In the genomic region with DNA sequence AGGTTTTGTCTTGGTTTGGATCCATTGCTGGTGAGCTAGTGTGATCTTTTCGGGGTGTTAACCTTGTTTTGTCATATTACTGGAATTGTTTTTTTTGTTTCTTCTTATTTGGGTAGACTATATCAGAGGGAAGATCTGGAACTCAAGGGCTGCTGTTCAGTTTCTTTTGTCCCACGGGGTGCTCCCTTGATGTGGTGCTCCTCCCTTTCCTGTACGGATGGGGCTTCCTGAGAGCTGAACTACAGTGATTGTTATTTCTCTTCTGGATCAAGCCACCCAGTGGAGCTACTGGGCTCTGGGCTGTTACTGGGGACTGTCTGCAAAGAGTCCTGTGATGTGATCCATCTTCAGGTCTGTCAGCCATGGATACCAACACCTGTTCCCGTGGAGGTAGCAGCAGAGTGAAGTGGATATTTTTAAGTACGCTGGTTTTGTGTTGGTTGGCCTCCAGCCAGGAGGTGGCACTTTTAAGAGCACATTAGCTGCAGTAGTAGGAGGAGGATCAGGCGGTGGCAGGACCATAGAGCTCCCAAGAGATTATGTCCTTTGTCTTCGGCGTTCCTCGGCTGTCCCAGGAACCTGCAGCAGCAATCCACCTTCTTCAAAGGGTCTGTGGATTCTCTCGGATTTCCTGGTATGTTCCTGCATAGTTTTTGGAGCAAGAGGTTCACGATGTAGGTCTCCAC, we compare ENCODE assay signal across 17 cellular contexts. TPM values are rescaled to one million over a fixed set of nuclear protein-coding genes. Genes with fewer than 3 reads are reported as not detected.
A peak's percentile ranks its signal among the peaks of the same experiment; 100 is the strongest.
DNase-seq lines count a peak whose midpoint lies in the region; ATAC-seq and TF ChIP-seq lines count a peak whose summit lies in the region.
"Had no signal": no experiment of that assay in that cellular context is flagged by ENCODE, and none has a peak within 500 bp of the region (broad histone marks: within the 10 kb centered on the region; RNA-seq: fewer than 3 reads in every experiment).

No MANE protein-coding gene starts in this region.

- peaks cover 34 to 54% of the 10 kb centered on the region in 2 donors for H3K4me1 Mint-ChIP-seq in natural killer cell

- no peaks in the 10 kb centered on the region for H3K27me3 Mint-ChIP-seq in natural killer cell (ENCODE audit: low read depth in 2 of 2)

- TF ChIP-seq CTCF in foreskin fibroblast (IDR thresholded peaks at IDR 0.05; ENCODE audit: low read depth, low read length) (no peak), natural killer cell (IDR thresholded peaks at IDR 0.05) (no peak)

- H3K27ac Mint-ChIP-seq in natural killer cell, result no peak overlapping the region

- H3K4me3 ChIP-seq in foreskin fibroblast (ENCODE audit: low read depth in 1 of 2, low read length in 2 of 2), result no peak overlapping the region
- H3K4me3 ChIP-seq: SK-N-MC had no signal

- DNase-seq in NCI-H510A treated with DMSO at 0.1 percent for 48 hours (lab: John Stamatoyannopoulos, UW) (peak; percentile 12), NCI-H510A (lab: John Stamatoyannopoulos, UW) (no peak), DMS53 (lab: John Stamatoyannopoulos, UW) (peak; percentile 75), NCI-H187 treated with DMSO at 0.1 percent for 48 hours (lab: John Stamatoyannopoulos, UW) (peak; percentile 82), NCI-H774 (lab: John Stamatoyannopoulos, UW) (peak; percentile 52), foreskin fibroblast (no peak), natural killer cell (no peak), kidney tubule cell (ENCODE audit: low spot score) (no peak)
- DNase-seq: C1 segment of cervical spinal cord; KBM-7; NCI-H1694 treated with DMSO at 0.1 percent for 48 hours; NCI-H446 treated with DMSO at 0.1 percent for 48 hours; NK-92 treated with Interleukin-12 subunit alpha and Interleukin-12 subunit beta, amount 100 ng/mL, for 24 hours; OCI-M1; RPMI8226; T-helper 1 cell had no signal

- ATAC-seq in natural killer cell, result no peak

- H3K36me3 Mint-ChIP-seq in natural killer cell, result peaks cover 14% of the 10 kb centered on the region

- H3K4me3 Mint-ChIP-seq in natural killer cell, result no peak overlapping the region

- intact Hi-C loops in natural killer cell (cut with micrococcal nuclease), result no loop called here

- H3K9me3 Mint-ChIP-seq in natural killer cell, result peaks cover 2 to 6% of the 10 kb centered on the region in 2 donors

RNA-seq across cellular contexts. Expression of a gene that starts 27.2 kb away (rescaled TPM):
- 10 to 100 TPM; 19.9 to 27.1 (median 20.5) TPM for total RNA-seq in natural killer cell

Comparison
In these comparisons a context has a peak if more than half of its experiments do, and no peak if none do; other contexts are left out.
1. DNase-seq: peak in NCI-H510A treated with DMSO at 0.1 percent for 48 hours (single experiment), DMS53 (single experiment), NCI-H187 treated with DMSO at 0.1 percent for 48 hours (single experiment) and NCI-H774 (single experiment); none in NCI-H510A (single experiment), foreskin fibroblast (0 of 2), natural killer cell (single experiment) and kidney tubule cell (single experiment).